ENCODE assay signal across 10 cellular contexts in genomic region chr2:28423856-28424605, GRCh38. TPM values are rescaled to one million over a fixed set of nuclear protein-coding genes. Genes with fewer than 3 reads are reported as not detected.
DNase-seq lines count a peak whose midpoint lies in the region; FAIRE-seq lines count a peak whose summit lies in the region.
"Had no signal": no experiment of that assay in that cellular context is flagged by ENCODE, and none has a peak within 500 bp of the region (broad histone marks: within the 10 kb centered on the region; RNA-seq: fewer than 3 reads in every experiment).

No MANE protein-coding gene starts in this region.

- peak; percentile 12 for DNase-seq in NCI-H510A (lab: John Stamatoyannopoulos, UW)
- no peak for DNase-seq in NCI-H510A treated with DMSO at 0.1 percent for 48 hours (lab: John Stamatoyannopoulos, UW)
- DNase-seq in SIG-M5 treated with dmso at 0.1 percent for 504 hours (lab: John Stamatoyannopoulos, UW; ENCODE audit: unreplicated experiment), result peak; percentile 77
- no peak for DNase-seq in effector memory CD4-positive, alpha-beta T cell
- DNase-seq in small intestine, result peak; percentile 54
- no peak for DNase-seq in hepatic stellate cell (ENCODE audit: low spot score)
- DNase-seq in NCI-H446 treated with DMSO at 0.1 percent for 48 hours (lab: John Stamatoyannopoulos, UW), result no peak
- no peak for DNase-seq in inferior parietal cortex (ENCODE audit: extremely low spot score)
- DNase-seq: endodermal cell had no signal

- H3K4me3 ChIP-seq in effector memory CD4-positive, alpha-beta T cell (ENCODE audit: insufficient read depth, low read depth, low read length, poor library complexity, severe bottlenecking), result peak overlapping the region; percentile 15
- H3K4me3 ChIP-seq in small intestine (ENCODE audit: low read depth in 1 of 2, low read length in 2 of 2), result no peak overlapping the region
- H3K4me3 ChIP-seq: thoracic aorta had no signal

- 13 to 15% (median 14%) methylated on average over 7 of the region's 7 CpGs for WGBS in small intestine, 3 donors

- FAIRE-seq in small intestine (lab: Jason Lieb, UNC), result no peak

- peak overlapping the region; percentile 27 for H3K27ac ChIP-seq in effector memory CD4-positive, alpha-beta T cell (ENCODE audit: insufficient read depth, low read length, poor library complexity, severe bottlenecking)
- H3K27ac ChIP-seq in small intestine (ENCODE audit: low read depth in 1 of 2, low read length in 1 of 2), result peak overlapping the region; percentile 61 to 82
- H3K27ac ChIP-seq: thoracic aorta had no signal

- H3K27me3 ChIP-seq in effector memory CD4-positive, alpha-beta T cell (replicated peaks; ENCODE audit: control insufficient read depth, insufficient read depth, low read length, poor library complexity, severe bottlenecking), result no peaks in the 10 kb centered on the region
- H3K27me3 ChIP-seq in small intestine (ENCODE audit: control insufficient read depth in 2 of 2, insufficient read depth in 2 of 2, low read length in 2 of 2), result no peaks in the 10 kb centered on the region

- no peaks in the 10 kb centered on the region for H3K9me3 ChIP-seq in effector memory CD4-positive, alpha-beta T cell (ENCODE audit: control insufficient read depth, low read length)
- H3K9me3 ChIP-seq in small intestine (ENCODE audit: control insufficient read depth, low read depth), result no peaks in the 10 kb centered on the region
- H3K9me3 ChIP-seq: thoracic aorta had no signal

- H3K4me1 ChIP-seq in effector memory CD4-positive, alpha-beta T cell (ENCODE audit: control insufficient read depth, insufficient read depth, low read length, poor library complexity, severe bottlenecking), result peaks cover 28% of the 10 kb centered on the region
- H3K4me1 ChIP-seq in small intestine (ENCODE audit: control insufficient read depth in 2 of 2, insufficient read depth in 1 of 2, low read depth in 1 of 2, low read length in 1 of 2), result peaks cover 0 to 12% of the 10 kb centered on the region in 2 donors

- no peaks in the 10 kb centered on the region for H3K36me3 ChIP-seq in effector memory CD4-positive, alpha-beta T cell (ENCODE audit: control insufficient read depth, insufficient read depth, low read length)
- no peaks in the 10 kb centered on the region for H3K36me3 ChIP-seq in small intestine (ENCODE audit: control insufficient read depth in 2 of 2, insufficient read depth in 2 of 2, low read length in 2 of 2)

RNA-seq across cellular contexts. Expression of gene FOSL2, which starts 31.4 kb away (rescaled TPM):
- 10 to 100 TPM; 29.2 to 41.4 (median 40.0) TPM for polyA plus RNA-seq in small intestine

Comparison
In these comparisons a context has a peak if more than half of its experiments do, and no peak if none do; other contexts are left out.
1. DNase-seq: peak in NCI-H510A (single experiment), SIG-M5 treated with dmso at 0.1 percent for 504 hours (single experiment) and small intestine (single experiment); none in NCI-H510A treated with DMSO at 0.1 percent for 48 hours (single experiment), effector memory CD4-positive, alpha-beta T cell (0 of 3), hepatic stellate cell (single experiment), NCI-H446 treated with DMSO at 0.1 percent for 48 hours (single experiment) and inferior parietal cortex (single experiment).